ENCODE assay signal across 13 cellular contexts in genomic region chr12:52147983-52148540, GRCh38. TPM values are rescaled to one million over a fixed set of nuclear protein-coding genes. Genes with fewer than 3 reads are reported as not detected.
DNase-seq lines count a peak whose midpoint lies in the region; ATAC-seq, FAIRE-seq and TF ChIP-seq lines count a peak whose summit lies in the region.
"Had no signal": no experiment of that assay in that cellular context is flagged by ENCODE, and none has a peak within 500 bp of the region (broad histone marks: within the 10 kb centered on the region; RNA-seq: fewer than 3 reads in every experiment).

No MANE protein-coding gene starts in this region.

- H3K4me2 ChIP-seq in A549, result peak overlapping the region; percentile 74
- H3K4me2 ChIP-seq in endothelial cell of umbilical vein (ENCODE audit: insufficient read depth, low read length), result no peak overlapping the region

- BruUV-seq in endothelial cell of umbilical vein (replicated peaks; lab: Mats Ljungman, UMichigan), result no TSS peak

- H3K27me3 ChIP-seq in endothelial cell of umbilical vein (ENCODE audit: control insufficient read depth in 2 of 2, insufficient read depth in 2 of 2, low read length in 2 of 2), result no peaks in the 10 kb centered on the region
- no peaks in the 10 kb centered on the region for H3K27me3 ChIP-seq in psoas muscle (ENCODE audit: insufficient read depth in 3 of 3, low read length in 2 of 3)

- H3K4me1 ChIP-seq in A549 (peaks cover 98% of the 10 kb centered on the region), endothelial cell of umbilical vein (ENCODE audit: control insufficient read depth, extremely low read depth, insufficient read depth, low read length) (peaks cover 25% of the 10 kb centered on the region), psoas muscle (peaks cover 26% of the 10 kb centered on the region)

- in situ Hi-C loops in KBM-7 (cut with MboI; ENCODE audit: low pct_unique_long_range_greater_than_20kb, low sequenced_read_pairs), result no loop called here

- TF ChIP-seq CTCF in A549 (IDR thresholded peaks at IDR 0.05) (no peak), endothelial cell of umbilical vein (IDR thresholded peaks at IDR 0.05; ENCODE audit: extremely low read depth in 1 of 2, insufficient read depth in 1 of 2, low read depth in 1 of 2, low read length in 2 of 2) (no peak), psoas muscle (IDR thresholded peaks at IDR 0.05) (no peak)

- TF ChIP-seq RAD21 in A549 (conservative IDR thresholded peaks at IDR 0.05 in 1 of 2, IDR thresholded peaks at IDR 0.05 in 1 of 2), result no peak

- H3K27ac ChIP-seq in A549 (peak overlapping the region; percentile 100), endothelial cell of umbilical vein (ENCODE audit: insufficient read depth, low read depth, low read length) (peak overlapping the region; percentile 98), psoas muscle (peak overlapping the region; percentile 72)
- H3K27ac ChIP-seq: cardiac muscle cell, HL-60 had no signal

- no peak overlapping the region for H2AFZ ChIP-seq in endothelial cell of umbilical vein (ENCODE audit: low read depth, low read length)

- ATAC-seq in A549 (peak; percentile 8 to 9), psoas muscle (no peak), HG02588 (IDR thresholded peaks at IDR 0.05; ENCODE audit: unreplicated experiment) (no peak)
- ATAC-seq: stimulated activated memory B cell treated with anti-CD40 and anti-IgM and Interleukin-4, amounts not matched to agents 10 μg/mL and 1 μg/mL and 100 μg/mL, for 72 hours had no signal

- TF ChIP-seq EP300 in A549 (IDR thresholded peaks at IDR 0.05), result no peak

- intact Hi-C loops in endothelial cell of umbilical vein (cut with micrococcal nuclease), result loop anchor here (1.0 kb wide), 1 partner anchor 22 kb away; no protein-coding TSS in a partner anchor
- intact Hi-C loops in psoas muscle (cut with DNase I), result no loop called here

- CTCF ChIA-PET in A549 (lab: Yijun Ruan, JAX) (interaction anchor here (0.7 to 19.3 kb wide), 24 partner anchors 8 to 831 kb away, joined by 3 to 833 read pairs (median 4); partner anchors contain the start of gene KRT7), endothelial cell of umbilical vein (lab: Charles Lee) (interaction anchor here (0.9 to 2.4 kb wide), 14 partner anchors 8 to 732 kb away, joined by 3 to 23 read pairs (median 6); no protein-coding TSS in a partner anchor)

- peak overlapping the region; percentile 67 for H3K9ac ChIP-seq in endothelial cell of umbilical vein (replicated peaks; ENCODE audit: extremely low read depth, insufficient read depth, low read length)

- H3K4me3 ChIP-seq in A549, result no peak overlapping the region
- H3K4me3 ChIP-seq in endothelial cell of umbilical vein (replicated peaks in 1 of 3; ENCODE audit: insufficient read depth in 1 of 3, low read depth in 1 of 3, low read length in 3 of 3), result no peak overlapping the region
- no peak overlapping the region for H3K4me3 ChIP-seq in psoas muscle
- H3K4me3 ChIP-seq: cardiac muscle cell had no signal

- 0% methylated on average over 8 of the region's 10 CpGs for WGBS in A549 (ENCODE audit: missing lambda C conversion rate)
- 94 to 96% (median 95%) methylated on average over 10 of the region's 10 CpGs for WGBS in psoas muscle, 3 donors

- H4K20me1 ChIP-seq in endothelial cell of umbilical vein (replicated peaks; ENCODE audit: control insufficient read depth, extremely low read depth, insufficient read depth, low read length), result no peaks in the 10 kb centered on the region

- no peaks in the 10 kb centered on the region for H3K9me3 ChIP-seq in A549
- H3K9me3 ChIP-seq in endothelial cell of umbilical vein (replicated peaks; ENCODE audit: control insufficient read depth, insufficient read depth, low read length), result no peaks in the 10 kb centered on the region
- H3K9me3 ChIP-seq in psoas muscle, result no peaks in the 10 kb centered on the region

- dilution Hi-C loops in endothelial cell of umbilical vein (cut with MboI; ENCODE audit: extremely low pct_ligation_motif_present, low sequenced_read_pairs), result no loop called here

- no peaks in the 10 kb centered on the region for H3K9me1 ChIP-seq in endothelial cell of umbilical vein (replicated peaks; ENCODE audit: control insufficient read depth, extremely low read depth, insufficient read depth, low read length)

- DNase-seq in A549 (ENCODE audit: low read depth in 1 of 2, low spot score in 1 of 2) (peak in 1 of 2 experiments; percentile 87), NCI-H69 (lab: John Stamatoyannopoulos, UW) (peak; percentile 58), endothelial cell of umbilical vein (ENCODE audit: low read depth, low spot score) (no peak), psoas muscle (no peak), KBM-7 (no peak)
- DNase-seq in activated CD4-positive, alpha-beta T cell treated with anti-CD3 and anti-CD28 coated beads, Interleukin-2, amount 50 U/mL, for 48 hours, result no peak
- DNase-seq in activated naive CD4-positive, alpha-beta T cell treated with Interleukin-2 at 50 U/mL for 16 hours, result no peak
- DNase-seq: midbrain; NK-92 treated with Interleukin-12 subunit alpha and Interleukin-12 subunit beta, amount 100 ng/mL, for 24 hours had no signal

- POLR2A ChIA-PET in A549 (lab: Yijun Ruan, JAX), result interaction anchor here (0.8 to 3.7 kb wide), 26 partner anchors 44 to 833 kb away, joined by 3 to 75 read pairs (median 6); partner anchors contain the start of genes KRT7, KRT8 and KRT80
- POLR2A ChIA-PET in endothelial cell of umbilical vein (lab: Charles Lee), result interaction anchor here (1.0 kb wide), 1 partner anchor 123 kb away, joined by 3 read pairs; no protein-coding TSS in a partner anchor

- peak; percentile 42; the same call in 1 of the 2 replicates for TF ChIP-seq POLR2A in A549 (IDR thresholded peaks at IDR 0.05; ENCODE audit: low read length)
- no peak for TF ChIP-seq POLR2A in endothelial cell of umbilical vein (IDR thresholded peaks at IDR 0.05; ENCODE audit: low read depth, low read length)

- H3K36me3 ChIP-seq in endothelial cell of umbilical vein (ENCODE audit: control insufficient read depth in 2 of 2, extremely low read depth in 1 of 2, insufficient read depth in 2 of 2, low read length in 2 of 2), result no peaks in the 10 kb centered on the region
- H3K36me3 ChIP-seq in psoas muscle (ENCODE audit: insufficient read depth in 1 of 2, low read depth in 1 of 2), result no peaks in the 10 kb centered on the region
- H3K36me3 ChIP-seq: cardiac muscle cell had no signal

- peak; percentile 51 for FAIRE-seq in A549 (lab: Jason Lieb, UNC)
- FAIRE-seq in endothelial cell of umbilical vein (lab: Jason Lieb, UNC), result no peak

- H3K79me2 ChIP-seq in endothelial cell of umbilical vein (ENCODE audit: control insufficient read depth, insufficient read depth, low read length), result no peaks in the 10 kb centered on the region

TF ChIP-seq in A549, 52 proteins besides CTCF, POLR2A, EP300 and RAD21 (continues in another document):
- TF ChIP-seq FOSB (CRISPR knock-in tag; IDR thresholded peaks at IDR 0.05) (peak; percentile 88), TP53 (CRISPR knock-in tag; IDR thresholded peaks at IDR 0.05) (peak; percentile 87), HOXB5 (CRISPR knock-in tag; IDR thresholded peaks at IDR 0.05) (peak; percentile 45), RARB (CRISPR knock-in tag; IDR thresholded peaks at IDR 0.05) (peak; percentile 87), EHF (CRISPR knock-in tag; IDR thresholded peaks at IDR 0.05) (peak; percentile 91), MYC (IDR thresholded peaks at IDR 0.05; ENCODE audit: borderline replicate concordance, low read length) (no peak), HEYL (CRISPR knock-in tag; IDR thresholded peaks at IDR 0.05) (peak; percentile 84; the same call in 1 of the 2 replicates), NPAS2 (CRISPR knock-in tag; IDR thresholded peaks at IDR 0.05; ENCODE audit: borderline replicate concordance) (peak; percentile 71; the same call in 1 of the 2 replicates), HOXA7 (CRISPR knock-in tag; IDR thresholded peaks at IDR 0.05) (peak; percentile 90), GATA3 (IDR thresholded peaks at IDR 0.05; ENCODE audit: borderline replicate concordance) (no peak), CHD2 (IDR thresholded peaks at IDR 0.05; ENCODE audit: low read length, partially characterized antibody) (no peak)

TF ChIP-seq in endothelial cell of umbilical vein, 7 proteins besides CTCF, POLR2A, EP300 and RAD21:
- TF ChIP-seq EZH2 (IDR thresholded peaks at IDR 0.05; ENCODE audit: borderline replicate concordance, low read depth, low read length, severe bottlenecking), result no peak
- no peak for TF ChIP-seq MAX (IDR thresholded peaks at IDR 0.05; ENCODE audit: insufficient read depth, insufficient read length)

RNA-seq across cellular contexts. Expression of gene KRT80, which starts 43.8 kb away (rescaled TPM):
- 59.8 and 63.1 TPM in 2 replicates for polyA plus RNA-seq in A549 (2011; rRNA removed)
- 62.9 and 86.5 TPM in 2 replicates for polyA plus RNA-seq in A549 (2012; cell fraction: cytosol; rRNA removed)
- 87.4 and 102 TPM in 2 replicates for polyA plus RNA-seq in A549 (2012; cell fraction: nucleus; rRNA removed)
- polyA plus RNA-seq in A549 (2017; fragmentation: RNase III; extraction: RNeasy Plus Mini Kit Qiagen cat#74134 plus additional on column Dnase treatment), result 38.3 to 56.4 TPM (median 46.0 TPM) in 3 replicates
- polyA minus RNA-seq in A549 (2011; rRNA and poly(A)+ RNA removed), result 76.5 and 77.5 TPM in 2 replicates
- total RNA-seq in endothelial cell of umbilical vein, result 21.7 and 23.7 TPM in 2 replicates
- 12.3 and 13.6 TPM in 2 replicates for polyA plus RNA-seq in endothelial cell of umbilical vein
- polyA plus RNA-seq in endothelial cell of umbilical vein (2011; cell fraction: cytosol; rRNA removed), result 14.2 and 14.7 TPM in 2 replicates
- polyA plus RNA-seq in endothelial cell of umbilical vein (2011; cell fraction: nucleus; rRNA removed), result 21.6 and 24.7 TPM in 2 replicates
- 6.5 and 10.4 TPM in 2 replicates for polyA plus RNA-seq in endothelial cell of umbilical vein (2012)
- 11.6 and 14.8 TPM in 2 replicates for polyA minus RNA-seq in endothelial cell of umbilical vein
- polyA minus RNA-seq in endothelial cell of umbilical vein (2011; cell fraction: cytosol; rRNA and poly(A)+ RNA removed), result 68.4 TPM
- 5.7 and 6.3 TPM in 2 replicates for polyA minus RNA-seq in endothelial cell of umbilical vein (2011; cell fraction: nucleus; rRNA and poly(A)+ RNA removed)
- total RNA-seq in psoas muscle, result 10 to 100 TPM in 1 of 4 donors, 1 to 10 TPM in 2, under 1 TPM in 1; 0.11 to 14.0 (median 2.9) TPM
- under 1 TPM; 0.13 to 0.44 (median 0.24) TPM for polyA plus RNA-seq in psoas muscle
- total RNA-seq: cardiac muscle cell had no signal
- polyA plus RNA-seq: cardiac muscle cell had no signal

Comparison
In these comparisons a context has a peak if more than half of its experiments do, and no peak if none do; other contexts are left out.
1. ATAC-seq: peak in A549 (2 of 2); none in psoas muscle (0 of 4) and HG02588 (single experiment).
2. RNA of gene KRT80, which starts 43.8 kb away (polyA plus RNA-seq): 38.3 to 102 TPM in A549 and 6.5 to 24.7 TPM in endothelial cell of umbilical vein; 0.13 to 0.44 TPM in psoas muscle; every median in the first group is over 4 times any median in the second.
3. Peak in every context shown above with its lines, with median percentiles within 50 percentile points of each other: H3K27ac ChIP-seq.